ENCODE assay signal across 20 cellular contexts in genomic region chr19:8528500-8528899, GRCh38. TPM values are rescaled to one million over a fixed set of nuclear protein-coding genes. Genes with fewer than 3 reads are reported as not detected.
DNase-seq lines count a peak whose midpoint lies in the region; ATAC-seq and TF ChIP-seq lines count a peak whose summit lies in the region.
"Had no signal": no experiment of that assay in that cellular context is flagged by ENCODE, and none has a peak within 500 bp of the region (broad histone marks: within the 10 kb centered on the region; RNA-seq: fewer than 3 reads in every experiment).

No MANE protein-coding gene starts in this region.

- H3K27ac Mint-ChIP-seq in WTC11: no peak overlapping the region
- H3K27ac Mint-ChIP-seq: activated CD8-positive, alpha-beta memory T cell treated with anti-CD3 and anti-CD28 coated beads, Interleukin-2, amount 10 ng/mL, durations not matched to agents 7 days and 5 days; stimulated activated naive CD8-positive, alpha-beta T cell treated with anti-CD3 and anti-CD28 coated beads, Interleukin-15, Interleukin-2, amounts not matched to agents 100 ng/mL and 50 ng/mL, for 24 hours had no signal

- H3K79me2 ChIP-seq in GM23248 (ENCODE audit: insufficient read depth): peaks cover 12% of the 10 kb centered on the region; the same call in 1 of the 2 replicates

- H3K9me3 Mint-ChIP-seq in WTC11: no peaks in the 10 kb centered on the region
- H3K9me3 Mint-ChIP-seq: stimulated activated naive CD8-positive, alpha-beta T cell treated with anti-CD3 and anti-CD28 coated beads, Interleukin-15, Interleukin-2, amounts not matched to agents 100 ng/mL and 50 ng/mL, for 24 hours had no signal

- H3K27me3 ChIP-seq in GM23248 (replicated peaks; ENCODE audit: insufficient read depth) (no peaks in the 10 kb centered on the region), esophagus squamous epithelium (no peaks in the 10 kb centered on the region), neutrophil (no peaks in the 10 kb centered on the region), gastroesophageal sphincter (no peaks in the 10 kb centered on the region)
- H3K27me3 ChIP-seq: breast epithelium, transverse colon had no signal

- H3K27me3 Mint-ChIP-seq in WTC11 (ENCODE audit: low read depth): peaks cover 6% of the 10 kb centered on the region
- H3K27me3 Mint-ChIP-seq: activated CD8-positive, alpha-beta memory T cell treated with anti-CD3 and anti-CD28 coated beads, Interleukin-2, amount 10 ng/mL, durations not matched to agents 7 days and 5 days; stimulated activated naive CD8-positive, alpha-beta T cell treated with anti-CD3 and anti-CD28 coated beads, Interleukin-15, Interleukin-2, amounts not matched to agents 100 ng/mL and 50 ng/mL, for 24 hours had no signal

- H3K4me1 ChIP-seq in GM23248 (ENCODE audit: insufficient read depth): no peaks in the 10 kb centered on the region
- peaks cover 0 to 21% (median 0%) of the 10 kb centered on the region in 3 donors for H3K4me1 ChIP-seq in esophagus squamous epithelium
- H3K4me1 ChIP-seq in neutrophil (ENCODE audit: control insufficient read depth in 1 of 2, insufficient read depth in 1 of 2, low read depth in 1 of 2, low read length in 1 of 2): no peaks in the 10 kb centered on the region
- peaks cover 0 to 20% (median 4%) of the 10 kb centered on the region in 3 donors for H3K4me1 ChIP-seq in gastroesophageal sphincter
- H3K4me1 ChIP-seq: breast epithelium, HAP-1, prostate gland had no signal

- H3K9me2 ChIP-seq in GM23248 (ENCODE audit: insufficient read depth): no peaks in the 10 kb centered on the region

- H4K20me1 ChIP-seq in GM23248 (ENCODE audit: insufficient read depth): 0 out of 2 replicates have a peak, but pooled peaks cover 7% of the 10 kb centered on the region

- TF ChIP-seq POLR2A in esophagus squamous epithelium (IDR thresholded peaks at IDR 0.05): no peak
- no peak for TF ChIP-seq POLR2A in gastroesophageal sphincter (IDR thresholded peaks at IDR 0.05)

- H3K9ac ChIP-seq in GM23248: no peak overlapping the region

- no peak overlapping the region for H2AFZ ChIP-seq in GM23248

- peaks cover 19% of the 10 kb centered on the region for H3K4me1 Mint-ChIP-seq in WTC11

- H3K9me3 ChIP-seq in GM23248 (ENCODE audit: low read depth) (no peaks in the 10 kb centered on the region), esophagus squamous epithelium (no peaks in the 10 kb centered on the region), neutrophil (peaks cover 29% of the 10 kb centered on the region), gastroesophageal sphincter (no peaks in the 10 kb centered on the region)
- H3K9me3 ChIP-seq: breast epithelium, HAP-1, prostate gland, transverse colon had no signal

- TF ChIP-seq CTCF in WTC11 (IDR thresholded peaks at IDR 0.05) (no peak), esophagus squamous epithelium (IDR thresholded peaks at IDR 0.05) (no peak), neutrophil (IDR thresholded peaks at IDR 0.05) (no peak), gastroesophageal sphincter (IDR thresholded peaks at IDR 0.05) (no peak)

- 51 to 54% methylated on average over 4 of the region's 4 CpGs for WGBS in GM23248 (ENCODE audit: low coverage in 1 of 2, low lambda C conversion rate in 2 of 2, missing lambda C conversion rate in 2 of 2), 2 experiments
- 54 to 62% methylated on average over 4 of the region's 4 CpGs for WGBS in esophagus squamous epithelium, 2 donors
- 41% methylated on average over 4 of the region's 4 CpGs; no CpG with 5 or more reads in 1 of the 2 donors for WGBS in gastroesophageal sphincter (ENCODE audit: low coverage in 1 of 2), 2 donors

- no peak for ATAC-seq in WTC11
- ATAC-seq in gastroesophageal sphincter: no peak
- ATAC-seq: activated CD8-positive, alpha-beta memory T cell treated with anti-CD3 and anti-CD28 coated beads, Interleukin-2, amount 10 ng/mL, durations not matched to agents 7 days and 5 days had no signal

- H3K4me3 Mint-ChIP-seq in WTC11: no peak overlapping the region
- H3K4me3 Mint-ChIP-seq: activated CD8-positive, alpha-beta memory T cell treated with anti-CD3 and anti-CD28 coated beads, Interleukin-2, amount 10 ng/mL, durations not matched to agents 7 days and 5 days; stimulated activated naive CD8-positive, alpha-beta T cell treated with anti-CD3 and anti-CD28 coated beads, Interleukin-15, Interleukin-2, amounts not matched to agents 100 ng/mL and 50 ng/mL, for 24 hours had no signal

- peaks cover 3% of the 10 kb centered on the region; the same call in 1 of the 2 replicates for H3K36me3 Mint-ChIP-seq in WTC11

- H3K4me3 ChIP-seq in GM23248: no peak overlapping the region
- H3K4me3 ChIP-seq in esophagus squamous epithelium: no peak overlapping the region
- H3K4me3 ChIP-seq in neutrophil (ENCODE audit: low read depth in 1 of 2, low read length in 1 of 2): no peak overlapping the region
- no peak overlapping the region for H3K4me3 ChIP-seq in gastroesophageal sphincter
- H3K4me3 ChIP-seq: breast epithelium, HAP-1, prostate gland, transverse colon had no signal

- in situ Hi-C loops in GM23248 (cut with MboI): no loop called here

- H3F3A ChIP-seq in GM23248 (ENCODE audit: insufficient read depth): no peaks in the 10 kb centered on the region

- no peak overlapping the region for H3K4me2 ChIP-seq in GM23248 (ENCODE audit: unreplicated experiment)

- TF ChIP-seq EP300 in gastroesophageal sphincter (IDR thresholded peaks at IDR 0.05): no peak

- H3K36me3 ChIP-seq in GM23248 (ENCODE audit: low read depth): no peaks in the 10 kb centered on the region
- H3K36me3 ChIP-seq in esophagus squamous epithelium: peaks cover 0 to 27% (median 3%) of the 10 kb centered on the region in 3 donors
- H3K36me3 ChIP-seq in neutrophil: peaks cover 100% of the 10 kb centered on the region
- H3K36me3 ChIP-seq in gastroesophageal sphincter: no peaks in the 10 kb centered on the region
- H3K36me3 ChIP-seq: breast epithelium, HAP-1, prostate gland, transverse colon had no signal

- intact Hi-C loops in esophagus squamous epithelium (cut with DNase I): no loop called here

- H3K27ac ChIP-seq in GM23248: no peak overlapping the region
- H3K27ac ChIP-seq in esophagus squamous epithelium: peak overlapping the region in 3 of 4 donors; percentile 12 to 62 (median 58)
- H3K27ac ChIP-seq in neutrophil: peak overlapping the region; percentile 31
- no peak overlapping the region for H3K27ac ChIP-seq in gastroesophageal sphincter
- H3K27ac ChIP-seq: breast epithelium, prostate gland, transverse colon had no signal

- DNase-seq in GM23248 (peak; percentile 33), WTC11 (ENCODE audit: low spot score) (no peak), esophagus squamous epithelium (lab: John Stamatoyannopoulos, UW) (no peak), HuH-7 (ENCODE audit: low spot score) (no peak), NK-92 (lab: John Stamatoyannopoulos, UW; ENCODE audit: unreplicated experiment) (no peak)
- no peak for DNase-seq in stimulated activated CD4-positive, alpha-beta T cell treated with anti-CD3 and anti-CD28 coated beads, Interleukin-4, amount 100 ng/mL, for 1 hour
- DNase-seq: activated CD8-positive, alpha-beta memory T cell treated with anti-CD3 and anti-CD28 coated beads, Interleukin-2, amount 10 ng/mL, durations not matched to agents 7 days and 5 days; dermis blood vessel endothelial cell; NCI-H1417 treated with DMSO at 0.1 percent for 48 hours; NCI-H526; transverse colon had no signal

- POLR2A ChIA-PET in WTC11 (lab: Charles Lee): no interaction called here

- CTCF ChIA-PET in WTC11 (lab: Charles Lee): interaction anchor here (0.6 to 1.4 kb wide), 2 partner anchors 51 to 398 kb away, joined by 3 to 4 read pairs; no protein-coding TSS in a partner anchor

TF ChIP-seq in WTC11, 78 proteins besides CTCF, POLR2A, EP300 and RAD21:
- TF ChIP-seq USF2 (CRISPR knock-in tag; IDR thresholded peaks at IDR 0.05) (0 out of 2 replicates have a peak, but pooled peaks have one; percentile 29), ZNF121 (CRISPR knock-in tag; IDR thresholded peaks at IDR 0.05) (no peak)

RNA-seq across cellular contexts. Expression of gene ZNF414, which starts 14.5 kb away (rescaled TPM):
- total RNA-seq in GM23248 (2014; rRNA removed; shearing (Covaris generic)): 1.8 and 2.0 TPM in 2 replicates
- polyA plus RNA-seq in GM23248 (2016; fragmentation: Nextera tagmentation; extraction: Ambion mirVana): 13.0 and 13.8 TPM in 2 replicates
- total RNA-seq in WTC11 (2021) (38.2 to 47.4 TPM (median 46.1 TPM) in 3 replicates), esophagus squamous epithelium (10 to 100 TPM in 3 of 4 donors, 1 to 10 TPM in 1; 4.0 to 29.9 (median 19.4) TPM), gastroesophageal sphincter (10 to 100 TPM in 2 of 4 donors, 1 to 10 TPM in 2; 3.6 to 18.9 (median 10.3) TPM)

RNA-seq across cellular contexts. Expression of gene PRAM1, which starts 26.1 kb away (rescaled TPM):
- total RNA-seq in GM23248 (2014; rRNA removed; shearing (Covaris generic)): not detected in 2 replicates
- polyA plus RNA-seq in GM23248 (2016; fragmentation: Nextera tagmentation; extraction: Ambion mirVana): not detected in 2 replicates
- total RNA-seq in WTC11 (2021) (0.46 to 1.1 TPM (median 0.66 TPM) in 3 replicates), esophagus squamous epithelium (under 1 TPM in 1 of 4 donors, not detected in 3; 0.57 TPM), gastroesophageal sphincter (1 to 10 TPM in 1 of 4 donors, under 1 TPM in 3; 0.23 to 1.2 (median 0.45) TPM)
- total RNA-seq: dermis blood vessel endothelial cell, epithelial cell of proximal tubule, frontal cortex, M059J had no signal

RNA-seq across cellular contexts. Expression of gene MYO1F, which starts 48.7 kb away (rescaled TPM):
- total RNA-seq in GM23248 (2014; rRNA removed; shearing (Covaris generic)): 0.54 and 9.0 TPM in 2 replicates
- polyA plus RNA-seq in GM23248 (2016; fragmentation: Nextera tagmentation; extraction: Ambion mirVana): 1.1 and 1.6 TPM in 2 replicates
- 2.8 to 3.3 TPM (median 3.2 TPM) in 3 replicates for total RNA-seq in WTC11 (2021)
- total RNA-seq in esophagus squamous epithelium: 10 to 100 TPM in 2 of 4 donors, 1 to 10 TPM in 2; 1.6 to 14.3 (median 8.5) TPM
- total RNA-seq in gastroesophageal sphincter: 10 to 100 TPM in 2 of 4 donors, 1 to 10 TPM in 2; 5.4 to 41.5 (median 10.3) TPM

Comparison
In these comparisons a context has a peak if more than half of its experiments do, and no peak if none do; other contexts are left out.
1. H3K27ac ChIP-seq: peak in esophagus squamous epithelium (3 of 4) and neutrophil (single experiment); none in GM23248 (single experiment) and gastroesophageal sphincter (0 of 4).